In the genomic region with DNA sequence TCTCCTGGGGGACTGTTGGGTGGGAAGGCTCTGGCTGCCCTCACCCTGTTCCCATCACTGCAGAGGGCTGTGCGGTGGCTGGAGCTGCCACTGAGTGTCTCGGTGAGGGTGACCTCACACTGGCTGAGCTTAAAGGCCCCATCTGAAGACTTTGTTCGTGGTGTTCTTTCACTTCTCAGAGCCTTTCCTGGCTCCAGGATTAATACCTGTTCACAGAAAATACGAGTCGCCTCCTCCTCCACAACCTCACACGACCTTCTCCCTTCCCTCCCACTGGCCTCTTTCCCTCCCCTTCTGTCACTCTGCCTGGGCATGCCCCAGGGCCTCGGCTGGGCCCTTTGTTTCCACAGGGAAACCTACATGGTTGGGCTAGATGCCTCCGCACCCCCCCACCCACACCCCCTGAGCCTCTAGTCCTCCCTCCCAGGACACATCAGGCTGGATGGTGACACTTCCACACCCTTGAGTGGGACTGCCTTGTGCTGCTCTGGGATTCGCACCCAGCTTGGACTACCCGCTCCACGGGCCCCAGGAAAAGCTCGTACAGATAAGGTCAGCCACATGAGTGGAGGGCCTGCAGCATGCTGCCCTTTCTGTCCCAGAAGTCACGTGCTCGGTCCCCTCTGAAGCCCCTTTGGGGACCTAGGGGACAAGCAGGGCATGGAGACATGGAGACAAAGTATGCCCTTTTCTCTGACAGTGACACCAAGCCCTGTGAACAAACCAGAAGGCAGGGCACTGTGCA, we compare ENCODE assay signal across 8 cellular contexts. TPM values are rescaled to one million over a fixed set of nuclear protein-coding genes. Genes with fewer than 3 reads are reported as not detected.
DNase-seq lines count a peak whose midpoint lies in the region; ATAC-seq and TF ChIP-seq lines count a peak whose summit lies in the region.
"Not testable (repeated sequence)": the region's sequence is repeated elsewhere in the genome, so short reads cannot be mapped to it uniquely, and the experiment has no call there.

No MANE protein-coding gene starts in this region.

- peaks cover 23% of the 10 kb centered on the region for H3K36me3 ChIP-seq in HUES64 (ENCODE audit: insufficient read depth, low read length)
- H3K36me3 ChIP-seq in lower lobe of right lung: peaks cover 25% of the 10 kb centered on the region
- H3K36me3 ChIP-seq in smooth muscle cell (ENCODE audit: low read depth): not testable (repeated sequence)

- H3K27ac ChIP-seq in HUES64 (ENCODE audit: low read depth, low read length): peak overlapping the region; percentile 52; the same call in 1 of the 2 replicates
- not testable (repeated sequence) for H3K27ac ChIP-seq in foreskin keratinocyte, lower lobe of right lung
- H3K27ac ChIP-seq in smooth muscle cell (ENCODE audit: low read depth): peak overlapping the region; percentile 56

- H3K27ac Mint-ChIP-seq in activated CD4-positive, alpha-beta T cell treated with anti-CD3 and anti-CD28 coated beads, Interleukin-2, amount 10 ng/mL, durations not matched to agents 7 days and 5 days: peak overlapping the region; percentile 76
- peak overlapping the region; percentile 26 to 95 (median 82) for H3K27ac Mint-ChIP-seq in brain

- H3K9me3 Mint-ChIP-seq in activated CD4-positive, alpha-beta T cell treated with anti-CD3 and anti-CD28 coated beads, Interleukin-2, amount 10 ng/mL, durations not matched to agents 7 days and 5 days; brain: not testable (repeated sequence)

- TF ChIP-seq CTCF in brain (conservative IDR thresholded peaks at IDR 0.05); foreskin keratinocyte (conservative IDR thresholded peaks at IDR 0.05); lower lobe of right lung (IDR thresholded peaks at IDR 0.05); smooth muscle cell (IDR thresholded peaks at IDR 0.05; ENCODE audit: borderline replicate concordance, insufficient read depth, poor library complexity, severe bottlenecking): not testable (repeated sequence)

- H3K27me3 Mint-ChIP-seq in activated CD4-positive, alpha-beta T cell treated with anti-CD3 and anti-CD28 coated beads, Interleukin-2, amount 10 ng/mL, durations not matched to agents 7 days and 5 days; brain: not testable (repeated sequence)

- DNase-seq in DMS53 (lab: John Stamatoyannopoulos, UW) (peak; percentile 28), NCI-H2196 (lab: John Stamatoyannopoulos, UW; ENCODE audit: unreplicated experiment) (peak; percentile 7), lower lobe of right lung (peak; percentile 34)
- DNase-seq in activated CD4-positive, alpha-beta T cell treated with anti-CD3 and anti-CD28 coated beads, Interleukin-2, amount 10 ng/mL, durations not matched to agents 7 days and 5 days; foreskin keratinocyte; smooth muscle cell (lab: John Stamatoyannopoulos, UW; ENCODE audit: unreplicated experiment): not testable (repeated sequence)

- H2AFZ ChIP-seq in smooth muscle cell (ENCODE audit: low read depth): not testable (repeated sequence)

- CTCF ChIA-PET in activated CD4-positive, alpha-beta T cell treated with anti-CD3 and anti-CD28 coated beads, Interleukin-2, amount 10 ng/mL, durations not matched to agents 7 days and 5 days (lab: Charles Lee): not testable (repeated sequence)

- not testable (repeated sequence) for H4K20me1 ChIP-seq in smooth muscle cell (ENCODE audit: low read depth)

- H3K79me2 ChIP-seq in smooth muscle cell (ENCODE audit: low read depth): not testable (repeated sequence)

- not testable (repeated sequence) for H3F3A ChIP-seq in smooth muscle cell (ENCODE audit: low read depth)

- peaks cover 57% of the 10 kb centered on the region for H3K4me1 Mint-ChIP-seq in activated CD4-positive, alpha-beta T cell treated with anti-CD3 and anti-CD28 coated beads, Interleukin-2, amount 10 ng/mL, durations not matched to agents 7 days and 5 days
- H3K4me1 Mint-ChIP-seq in brain: peaks cover 19% of the 10 kb centered on the region

- H3K4me2 ChIP-seq in smooth muscle cell: peak overlapping the region; percentile 44

- H3K4me3 Mint-ChIP-seq in activated CD4-positive, alpha-beta T cell treated with anti-CD3 and anti-CD28 coated beads, Interleukin-2, amount 10 ng/mL, durations not matched to agents 7 days and 5 days; brain: not testable (repeated sequence)

- intact Hi-C loops in lower lobe of right lung (cut with DNase I): not testable (repeated sequence)

- 59% methylated on average over 14 of the region's 14 CpGs for WGBS in HUES64
- WGBS in smooth muscle cell (ENCODE audit: low lambda C conversion rate): 41% methylated on average over 13 of the region's 14 CpGs

- H3K27me3 ChIP-seq in HUES64 (ENCODE audit: insufficient read depth, low read length); foreskin keratinocyte; lower lobe of right lung (ENCODE audit: low read depth); smooth muscle cell (ENCODE audit: low read depth): not testable (repeated sequence)

- H3K4me3 ChIP-seq in HUES64 (ENCODE audit: low read length); lower lobe of right lung; smooth muscle cell: not testable (repeated sequence)

- H3K9ac ChIP-seq in HUES64 (ENCODE audit: low read depth, low read length): peak overlapping the region; percentile 33; the same call in 1 of the 2 replicates
- not testable (repeated sequence) for H3K9ac ChIP-seq in smooth muscle cell (ENCODE audit: low read depth)

- POLR2A ChIA-PET in activated CD4-positive, alpha-beta T cell treated with anti-CD3 and anti-CD28 coated beads, Interleukin-2, amount 10 ng/mL, durations not matched to agents 7 days and 5 days (lab: Charles Lee): not testable (repeated sequence)

- H3K36me3 Mint-ChIP-seq in activated CD4-positive, alpha-beta T cell treated with anti-CD3 and anti-CD28 coated beads, Interleukin-2, amount 10 ng/mL, durations not matched to agents 7 days and 5 days (ENCODE audit: low read depth): peaks cover 31% of the 10 kb centered on the region
- not testable (repeated sequence) for H3K36me3 Mint-ChIP-seq in brain

- H3K9me3 ChIP-seq in HUES64 (ENCODE audit: insufficient read depth, low read depth, low read length); lower lobe of right lung; smooth muscle cell (replicated peaks; ENCODE audit: low read depth): not testable (repeated sequence)

- peak; percentile 29 for ATAC-seq in foreskin keratinocyte
- peak in 1 of 2 donors; percentile 17 for ATAC-seq in lower lobe of right lung

- H3K4me1 ChIP-seq in HUES64 (ENCODE audit: insufficient read depth, low read length): peaks cover 14% of the 10 kb centered on the region
- H3K4me1 ChIP-seq in foreskin keratinocyte: peaks cover 12% of the 10 kb centered on the region
- H3K4me1 ChIP-seq in lower lobe of right lung: not testable (repeated sequence)
- H3K4me1 ChIP-seq in smooth muscle cell (ENCODE audit: low read depth): peaks cover 15% of the 10 kb centered on the region

RNA-seq across cellular contexts. Expression of a gene that starts 0.6 kb away (rescaled TPM):
- polyA plus RNA-seq in HUES64 (2013, experiment 1 of 2): 2.1 TPM
- 2.0 TPM for polyA plus RNA-seq in HUES64 (2013, experiment 2 of 2)
- 1 to 10 TPM; 2.8 to 3.5 TPM for total RNA-seq in activated CD4-positive, alpha-beta T cell treated with anti-CD3 and anti-CD28 coated beads, Interleukin-2, amount 10 ng/mL, durations not matched to agents 7 days and 5 days
- polyA plus RNA-seq in brain (ENCODE audit: insufficient read depth, low read depth, low replicate concordance) (0.92 TPM), foreskin keratinocyte (0.44 and 0.70 TPM in 2 replicates), smooth muscle cell (0.73 and 1.7 TPM in 2 replicates)
- total RNA-seq in foreskin keratinocyte (0.34 and 0.67 TPM in 2 replicates), lower lobe of right lung (1.4 TPM), smooth muscle cell (0.04 and 0.18 TPM in 2 replicates)

RNA-seq across cellular contexts. Expression of a gene that starts 30.4 kb away (rescaled TPM):
- polyA plus RNA-seq in HUES64 (2013, experiment 1 of 2): 62.7 TPM
- 63.6 TPM for polyA plus RNA-seq in HUES64 (2013, experiment 2 of 2)
- 10 to 100 TPM; 75.1 to 87.9 TPM for total RNA-seq in activated CD4-positive, alpha-beta T cell treated with anti-CD3 and anti-CD28 coated beads, Interleukin-2, amount 10 ng/mL, durations not matched to agents 7 days and 5 days
- polyA plus RNA-seq in brain (ENCODE audit: insufficient read depth, low read depth, low replicate concordance): 97.8 TPM
- 61.0 and 66.3 TPM in 2 replicates for total RNA-seq in foreskin keratinocyte
- 59.5 and 66.5 TPM in 2 replicates for polyA plus RNA-seq in foreskin keratinocyte
- total RNA-seq in lower lobe of right lung: 44.8 TPM
- 34.5 and 44.2 TPM in 2 replicates for total RNA-seq in smooth muscle cell
- 59.0 and 66.0 TPM in 2 replicates for polyA plus RNA-seq in smooth muscle cell

RNA-seq across cellular contexts. Expression of a gene that starts 59.8 kb away (rescaled TPM):
- 16.8 TPM for polyA plus RNA-seq in HUES64 (2013, experiment 1 of 2)
- polyA plus RNA-seq in HUES64 (2013, experiment 2 of 2): 24.6 TPM
- total RNA-seq in activated CD4-positive, alpha-beta T cell treated with anti-CD3 and anti-CD28 coated beads, Interleukin-2, amount 10 ng/mL, durations not matched to agents 7 days and 5 days: 10 to 100 TPM; 79.1 to 92.3 TPM
- polyA plus RNA-seq in brain (ENCODE audit: insufficient read depth, low read depth, low replicate concordance) (168 TPM), foreskin keratinocyte (11.9 and 12.7 TPM in 2 replicates), smooth muscle cell (37.7 and 43.7 TPM in 2 replicates)
- total RNA-seq in foreskin keratinocyte (15.9 and 18.0 TPM in 2 replicates), lower lobe of right lung (71.1 TPM), smooth muscle cell (27.8 and 28.5 TPM in 2 replicates)
